ENCODE assay signal across 1 cellular context in the genomic region with DNA sequence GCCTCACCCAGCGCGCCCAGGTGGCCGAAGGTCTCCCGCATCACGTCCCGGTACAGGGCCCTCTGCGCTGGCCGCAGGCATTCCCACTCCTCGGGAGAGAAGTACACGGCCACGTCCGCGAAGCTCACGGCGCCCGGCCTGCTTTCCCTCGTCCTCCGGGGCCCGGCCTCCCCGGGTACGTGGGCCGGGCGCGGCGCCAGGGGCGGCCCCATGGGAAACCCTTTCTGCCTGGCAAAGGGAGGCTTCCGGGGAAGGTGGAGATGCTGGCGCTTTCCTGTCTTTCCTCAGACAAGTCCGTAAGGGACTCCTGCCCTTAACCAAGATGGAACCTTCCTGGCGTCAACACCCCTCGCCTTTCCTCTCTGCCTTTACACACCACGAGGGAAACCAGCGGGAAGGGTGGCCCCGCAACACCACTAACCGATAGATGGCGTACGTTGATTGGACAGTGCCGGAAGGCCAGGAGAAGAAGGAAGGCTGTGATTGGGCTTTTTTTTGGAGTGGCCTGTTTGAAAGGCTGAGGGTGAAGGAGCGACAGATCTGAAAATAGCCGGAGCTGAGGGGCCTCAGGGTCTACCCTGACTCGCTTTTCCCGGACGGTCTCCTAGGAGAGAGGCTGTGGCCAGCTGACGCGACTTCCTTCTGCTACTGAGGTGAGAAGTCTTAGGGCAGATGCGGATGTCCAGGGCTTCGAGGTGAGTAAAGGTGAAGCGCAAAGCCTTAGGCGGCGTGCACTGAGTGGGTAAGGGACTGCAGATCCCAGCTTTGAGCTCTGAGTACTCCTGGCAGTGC.
TF ChIP-seq lines count a peak whose summit lies in the region.

A gene (minus strand): TSS at position 298 of the 792 bp plus-strand sequence. CDS start 86 bp downstream, at position 212.

TF ChIP-seq in IMR-90, 13 proteins besides CTCF, POLR2A, EP300 and RAD21 (continued from another document):
- TF ChIP-seq, protein P1, sequence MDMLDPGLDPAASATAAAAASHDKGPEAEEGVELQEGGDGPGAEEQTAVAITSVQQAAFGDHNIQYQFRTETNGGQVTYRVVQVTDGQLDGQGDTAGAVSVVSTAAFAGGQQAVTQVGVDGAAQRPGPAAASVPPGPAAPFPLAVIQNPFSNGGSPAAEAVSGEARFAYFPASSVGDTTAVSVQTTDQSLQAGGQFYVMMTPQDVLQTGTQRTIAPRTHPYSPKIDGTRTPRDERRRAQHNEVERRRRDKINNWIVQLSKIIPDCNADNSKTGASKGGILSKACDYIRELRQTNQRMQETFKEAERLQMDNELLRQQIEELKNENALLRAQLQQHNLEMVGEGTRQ (IDR thresholded peaks at IDR 0.05; ENCODE audit: low read depth, low read length), result peak; percentile 71; the same call in 1 of the 2 replicates
